14 cellular contexts compared by ENCODE assay signal in the genomic region with DNA sequence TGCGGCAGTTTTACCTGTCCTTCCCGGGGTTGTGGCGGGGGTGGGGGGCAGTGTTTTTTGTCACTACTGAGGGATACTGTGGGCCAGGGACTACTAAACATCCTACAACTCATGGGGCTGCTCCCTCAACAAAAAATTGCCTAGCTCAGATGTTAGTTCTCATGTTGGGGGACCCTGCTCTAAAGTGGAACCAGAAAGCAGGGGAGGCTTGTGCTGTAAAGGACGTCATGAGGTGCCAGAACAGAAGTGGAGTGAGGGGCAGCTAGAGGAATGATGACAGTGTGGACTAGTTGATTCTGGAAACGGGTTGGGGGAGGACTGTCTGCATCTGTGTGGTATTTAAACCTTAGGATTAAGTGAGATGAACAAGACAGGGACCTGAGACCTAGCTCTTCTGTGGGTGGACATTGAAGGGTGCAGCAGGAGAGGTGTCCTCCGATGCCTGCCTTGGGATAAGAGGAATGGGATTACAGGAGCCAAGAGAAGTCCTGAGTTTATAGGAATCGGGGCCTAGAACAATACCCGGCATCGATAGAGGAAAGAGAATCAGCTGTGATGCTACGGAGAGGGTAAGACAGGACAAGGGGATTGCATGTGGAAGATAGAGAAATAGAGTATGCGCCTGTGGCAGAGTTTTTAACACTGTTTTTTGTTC. TPM values are rescaled to one million over a fixed set of nuclear protein-coding genes. Genes with fewer than 3 reads are reported as not detected.
DNase-seq lines count a peak whose midpoint lies in the region; ATAC-seq, FAIRE-seq and TF ChIP-seq lines count a peak whose summit lies in the region.
"Had no signal": no experiment of that assay in that cellular context is flagged by ENCODE, and none has a peak within 500 bp of the region (broad histone marks: within the 10 kb centered on the region; RNA-seq: fewer than 3 reads in every experiment).

No MANE protein-coding gene starts in this region.

- peak; percentile 59; the same call in 1 of the 2 replicates for TF ChIP-seq POLR2A in GM12892 (IDR thresholded peaks at IDR 0.05; ENCODE audit: low read depth, low read length)

- H3K27me3 ChIP-seq in AG04450 (ENCODE audit: control insufficient read depth, insufficient read depth, low read length) (no peaks in the 10 kb centered on the region), keratinocyte (ENCODE audit: control insufficient read depth, extremely low read depth, insufficient read depth, low read length) (no peaks in the 10 kb centered on the region)

- H3K27ac ChIP-seq in AG04450 (ENCODE audit: low read depth, low read length): peak overlapping the region; percentile 31
- H3K27ac ChIP-seq in keratinocyte (ENCODE audit: control insufficient read depth, insufficient read depth, low read length): no peak overlapping the region

- H4K20me1 ChIP-seq in keratinocyte (ENCODE audit: control insufficient read depth, extremely low read depth, insufficient read depth, low read length): peaks cover 19% of the 10 kb centered on the region

- peaks cover 68% of the 10 kb centered on the region for H3K4me1 Mint-ChIP-seq in activated CD4-positive, alpha-beta memory T cell treated with anti-CD3 and anti-CD28 coated beads, Interleukin-2, amount 10 ng/mL, durations not matched to agents 7 days and 5 days

- peak overlapping the region; percentile 96 for H3K4me3 ChIP-seq in AG04450 (ENCODE audit: low read depth, low read length)
- peak overlapping the region in 1 of 3 experiments; percentile 92 for H3K4me3 ChIP-seq in keratinocyte (ENCODE audit: control insufficient read depth in 2 of 3, extremely low read depth in 1 of 3, insufficient read depth in 2 of 3, low read depth in 1 of 3, low read length in 3 of 3)

- H3K79me2 ChIP-seq in keratinocyte (ENCODE audit: control insufficient read depth, insufficient read depth, low read length): peaks cover 49% of the 10 kb centered on the region

- peaks cover 2% of the 10 kb centered on the region for H3K9me1 ChIP-seq in keratinocyte (ENCODE audit: control insufficient read depth, extremely low read depth, insufficient read depth, low read length)

- peaks cover 4% of the 10 kb centered on the region; the same call in 1 of the 2 replicates for H3K9me3 ChIP-seq in AG04450 (ENCODE audit: control insufficient read depth, insufficient read depth, low read length)
- H3K9me3 ChIP-seq in keratinocyte (ENCODE audit: control insufficient read depth, low read depth, low read length): no peaks in the 10 kb centered on the region

- peaks cover 23% of the 10 kb centered on the region for H3K4me1 ChIP-seq in keratinocyte (ENCODE audit: control insufficient read depth, extremely low read depth, insufficient read depth, low read length)

- peaks cover 76% of the 10 kb centered on the region for H3K36me3 Mint-ChIP-seq in activated CD4-positive, alpha-beta memory T cell treated with anti-CD3 and anti-CD28 coated beads, Interleukin-2, amount 10 ng/mL, durations not matched to agents 7 days and 5 days (ENCODE audit: low read depth)

- H3K36me3 ChIP-seq in keratinocyte (ENCODE audit: control insufficient read depth in 2 of 2, extremely low read depth in 1 of 2, insufficient read depth in 2 of 2, low read length in 2 of 2): peaks cover 22 to 51% of the 10 kb centered on the region in 2 experiments

- H3K27me3 Mint-ChIP-seq in activated CD4-positive, alpha-beta memory T cell treated with anti-CD3 and anti-CD28 coated beads, Interleukin-2, amount 10 ng/mL, durations not matched to agents 7 days and 5 days: no peaks in the 10 kb centered on the region

- H3K9ac ChIP-seq in keratinocyte (ENCODE audit: control insufficient read depth, extremely low read depth, insufficient read depth, low read length): peak overlapping the region; percentile 98

- H3K4me3 Mint-ChIP-seq in activated CD4-positive, alpha-beta memory T cell treated with anti-CD3 and anti-CD28 coated beads, Interleukin-2, amount 10 ng/mL, durations not matched to agents 7 days and 5 days: peak overlapping the region; percentile 100

- CTCF ChIA-PET in AG04450 (lab: Charles Lee): interaction anchor here (0.9 to 3.9 kb wide), 2 partner anchors 8 to 275 kb away, joined by 5 to 32 read pairs; no protein-coding TSS in a partner anchor
- CTCF ChIA-PET in activated CD4-positive, alpha-beta memory T cell treated with anti-CD3 and anti-CD28 coated beads, Interleukin-2, amount 10 ng/mL, durations not matched to agents 7 days and 5 days (lab: Charles Lee): interaction anchor here (1.4 to 4.4 kb wide), 2 partner anchors 8 to 201 kb away, joined by 3 to 41 read pairs; no protein-coding TSS in a partner anchor

- H3K4me2 ChIP-seq in keratinocyte (ENCODE audit: control insufficient read depth, extremely low read depth, insufficient read depth, low read depth, low read length): peak overlapping the region; percentile 88

- TF ChIP-seq CTCF in AG04450 (IDR thresholded peaks at IDR 0.05; ENCODE audit: low read depth, low read length) (no peak), keratinocyte (optimal IDR thresholded peaks at IDR 0.05 in 1 of 3, IDR thresholded peaks at IDR 0.05 in 1 of 3, conservative IDR thresholded peaks at IDR 0.05 in 1 of 3; ENCODE audit: extremely low read depth in 1 of 3, insufficient read depth in 2 of 3, low read length in 3 of 3) (no peak)

- dilution Hi-C loops in keratinocyte (cut with MboI; ENCODE audit: extremely low pct_ligation_motif_present, low sequenced_read_pairs): no loop called here

- H3K27ac Mint-ChIP-seq in activated CD4-positive, alpha-beta memory T cell treated with anti-CD3 and anti-CD28 coated beads, Interleukin-2, amount 10 ng/mL, durations not matched to agents 7 days and 5 days: peak overlapping the region; percentile 5

- H2AFZ ChIP-seq in keratinocyte (ENCODE audit: control insufficient read depth, low read length): no peak overlapping the region

- POLR2A ChIA-PET in AG04450 (lab: Yijun Ruan, JAX): no interaction called here
- POLR2A ChIA-PET in activated CD4-positive, alpha-beta memory T cell treated with anti-CD3 and anti-CD28 coated beads, Interleukin-2, amount 10 ng/mL, durations not matched to agents 7 days and 5 days (lab: Charles Lee): interaction anchor here (1.5 kb wide), 1 partner anchor 249 kb away, joined by 6 read pairs; a partner anchor contains a TSS

- no peak for ATAC-seq in GM18907 (IDR thresholded peaks at IDR 0.05; ENCODE audit: unreplicated experiment)
- ATAC-seq: left ventricle myocardium superior had no signal

- H3K9me3 Mint-ChIP-seq in activated CD4-positive, alpha-beta memory T cell treated with anti-CD3 and anti-CD28 coated beads, Interleukin-2, amount 10 ng/mL, durations not matched to agents 7 days and 5 days: peaks cover 3% of the 10 kb centered on the region

- DNase-seq in AG04450 (ENCODE audit: low read depth, low spot score) (no peak), GM12892 (ENCODE audit: insufficient read length) (no peak), keratinocyte (ENCODE audit: low read depth, low spot score) (no peak), DMS114 treated with DMSO at 0.1 percent for 48 hours (lab: John Stamatoyannopoulos, UW; ENCODE audit: unreplicated experiment) (no peak), ureter (ENCODE audit: low spot score) (no peak)
- DNase-seq in activated CD4-positive, alpha-beta memory T cell treated with anti-CD3 and anti-CD28 coated beads, Interleukin-2, amount 10 ng/mL, durations not matched to agents 7 days and 5 days: no peak
- DNase-seq in activated effector memory CD4-positive, alpha-beta T cell treated with Interleukin-2 at 50 U/mL for 16 hours: no peak
- DNase-seq: activated gamma-delta T cell, DMS79 treated with DMSO at 0.1 percent for 48 hours, erythroblast, left ventricle myocardium superior, small intestine had no signal

- FAIRE-seq in GM12892 (lab: Jason Lieb, UNC): no peak
- no peak for FAIRE-seq in keratinocyte (lab: Jason Lieb, UNC)
- FAIRE-seq: H54, small intestine had no signal

RNA-seq across cellular contexts. Expression of a gene that starts 2.7 kb away (rescaled TPM):
- 2,534 and 2,992 TPM in 2 replicates for polyA plus RNA-seq in AG04450 (2011; rRNA removed)
- polyA minus RNA-seq in AG04450 (2011; rRNA and poly(A)+ RNA removed): 242 and 285 TPM in 2 replicates
- polyA plus RNA-seq in GM12892 (2012; ENCODE audit: missing spikeins): 9,793 TPM
- total RNA-seq in activated CD4-positive, alpha-beta memory T cell treated with anti-CD3 and anti-CD28 coated beads, Interleukin-2, amount 10 ng/mL, durations not matched to agents 7 days and 5 days: 1,000 to 10,000 TPM; 1,356 to 1,364 TPM
- polyA plus RNA-seq in keratinocyte: 2,355 to 2,795 TPM (median 2,633 TPM) in 3 replicates
- polyA plus RNA-seq in keratinocyte (2011; ENCODE audit: low read depth): 1,542 TPM
- polyA plus RNA-seq in keratinocyte (2011; cell fraction: cytosol; rRNA removed): 2,852 and 3,550 TPM in 2 replicates
- 665 and 766 TPM in 2 replicates for polyA plus RNA-seq in keratinocyte (2011; cell fraction: nucleus; rRNA removed)
- 3,095 and 5,587 TPM in 2 replicates for polyA plus RNA-seq in keratinocyte (2012; ENCODE audit: low replicate concordance)
- 318 to 496 TPM (median 358 TPM) in 3 replicates for polyA minus RNA-seq in keratinocyte
- polyA minus RNA-seq in keratinocyte (2011; cell fraction: cytosol; rRNA and poly(A)+ RNA removed): 391 TPM
- 50.4 and 116 TPM in 2 replicates for polyA minus RNA-seq in keratinocyte (2011; cell fraction: nucleus; rRNA and poly(A)+ RNA removed)
- total RNA-seq in ureter: 1,638 TPM
